20 cellular contexts compared by ENCODE assay signal in the genomic region with DNA sequence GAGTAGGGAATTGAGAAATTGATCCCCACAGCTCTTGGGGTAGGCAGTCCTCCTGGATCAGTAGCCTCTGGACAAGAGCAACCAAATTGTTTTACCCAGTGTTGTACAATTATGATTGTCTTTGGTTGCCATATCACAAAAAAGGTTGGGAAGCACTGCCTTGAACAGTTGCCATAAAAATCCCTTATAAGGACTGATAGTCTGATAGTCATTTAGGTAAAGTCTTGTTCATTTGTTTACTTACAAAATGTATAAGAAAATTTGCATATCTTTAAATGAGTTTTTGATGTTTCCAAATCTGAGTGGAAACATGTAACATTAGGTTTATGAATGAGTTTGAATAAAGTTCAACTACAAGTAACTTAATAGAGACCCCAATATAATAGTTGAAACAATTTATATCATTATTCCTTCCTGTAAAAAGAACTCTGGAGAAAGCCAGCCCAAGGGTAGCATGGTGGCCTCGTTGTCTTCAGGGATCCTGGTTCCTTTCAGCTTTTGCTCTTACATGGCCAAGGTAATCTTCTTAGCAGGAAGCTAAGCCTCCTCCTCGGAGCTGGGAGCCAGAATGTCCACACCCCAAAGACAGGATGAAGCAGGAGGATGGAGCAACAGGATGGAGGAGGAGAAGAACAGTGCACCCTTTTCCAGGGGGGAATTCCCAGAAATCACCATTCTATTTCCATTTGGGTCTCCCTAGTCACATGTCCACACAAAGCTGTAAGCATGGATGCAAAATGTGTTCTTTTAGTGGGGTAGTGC.
"Had no signal": no experiment of that assay in that cellular context is flagged by ENCODE, and none has a peak within 500 bp of the region (broad histone marks: within the 10 kb centered on the region; RNA-seq: fewer than 3 reads in every experiment).

No MANE protein-coding gene starts in this region.

- H3K9me3 ChIP-seq: neutrophil, ovary, prostate gland, thyroid gland had no signal

- DNase-seq: activated CD4-positive, CD25-positive, alpha-beta regulatory T cell treated with anti-CD3 and anti-CD28 coated beads, Interleukin-2, amount 50 U/mL, for 72 hours; activated CD8-positive, alpha-beta memory T cell treated with anti-CD3 and anti-CD28 coated beads for 24 hours; activated CD8-positive, alpha-beta memory T cell treated with anti-CD3 and anti-CD28 coated beads, Interleukin-2, amount 50 U/mL, for 48 hours; activated effector memory CD4-positive, alpha-beta T cell treated with anti-CD3 and anti-CD28 coated beads, Interleukin-2, amount 50 U/mL, for 16 hours; activated naive CD4-positive, alpha-beta T cell treated with anti-CD3 and anti-CD28 coated beads, Interleukin-2, amount 10 ng/mL, durations not matched to agents 7 days and 5 days; activated T-cell treated with anti-CD3 and anti-CD28 coated beads, Interleukin-2, amount 50 U/mL, for 48 hours; amygdala; erythroblast; foreskin keratinocyte; left lung; natural killer cell; ovary; stimulated activated CD4-positive, alpha-beta T cell treated with anti-CD3 and anti-CD28 coated beads, Interleukin-4, amount 100 ng/mL, for 1 hour; stimulated activated naive CD8-positive, alpha-beta T cell treated with anti-CD3 and anti-CD28 coated beads, Interleukin-15, Interleukin-2, amounts not matched to agents 100 U/mL and 50 U/mL, for 24 hours; thyroid gland had no signal

- H3K27ac ChIP-seq: cardiac muscle cell, foreskin keratinocyte, left lung, neutrophil, ovary, prostate gland, thyroid gland had no signal

- H3K4me3 ChIP-seq: cardiac muscle cell, left lung, lung, ovary, prostate gland, thyroid gland had no signal

- H3K27me3 ChIP-seq: cardiac muscle cell, foreskin keratinocyte, left lung, neutrophil, ovary, thyroid gland had no signal

- H3K27ac Mint-ChIP-seq: activated naive CD4-positive, alpha-beta T cell treated with anti-CD3 and anti-CD28 coated beads, Interleukin-2, amount 10 ng/mL, durations not matched to agents 7 days and 5 days; mesothelial cell of epicardium; natural killer cell had no signal

- H3K36me3 ChIP-seq: cardiac muscle cell, left lung, neutrophil, ovary, prostate gland, thyroid gland had no signal

- H3K4me3 Mint-ChIP-seq: activated naive CD4-positive, alpha-beta T cell treated with anti-CD3 and anti-CD28 coated beads, Interleukin-2, amount 10 ng/mL, durations not matched to agents 7 days and 5 days; mesothelial cell of epicardium; natural killer cell had no signal

- H3K4me1 ChIP-seq: left lung, prostate gland, thyroid gland had no signal

- ATAC-seq: foreskin keratinocyte; left lung; natural killer cell; stimulated activated naive CD8-positive, alpha-beta T cell treated with anti-CD3 and anti-CD28 coated beads, Interleukin-15, Interleukin-2, amounts not matched to agents 100 U/mL and 50 U/mL, for 24 hours had no signal

- H3K27me3 Mint-ChIP-seq: activated naive CD4-positive, alpha-beta T cell treated with anti-CD3 and anti-CD28 coated beads, Interleukin-2, amount 10 ng/mL, durations not matched to agents 7 days and 5 days had no signal
